ENCODE assay signal across 8 cellular contexts in genomic region chr10:101783736-101784118, GRCh38. TPM values are rescaled to one million over a fixed set of nuclear protein-coding genes. Genes with fewer than 3 reads are reported as not detected.
DNase-seq lines count a peak whose midpoint lies in the region; ATAC-seq and TF ChIP-seq lines count a peak whose summit lies in the region.

No MANE protein-coding gene starts in this region.

- peaks cover 0 to 16% (median 11%) of the 10 kb centered on the region in 7 donors for H3K27me3 ChIP-seq in spleen (replicated peaks in 1 of 7)

- H3K27ac ChIP-seq in spleen: peak overlapping the region; percentile 37 to 81 (median 50)

- H3K36me3 ChIP-seq in spleen: peaks cover 0 to 51% (median 38%) of the 10 kb centered on the region in 6 donors

- WGBS in spleen, 5 donors: 65 to 70% (median 67%) methylated on average over 10 of the region's 10 CpGs

- TF ChIP-seq CTCF in fibroblast of pulmonary artery (IDR thresholded peaks at IDR 0.05; ENCODE audit: low read length, missing control alignments): no peak
- TF ChIP-seq CTCF in spleen (IDR thresholded peaks at IDR 0.05 in 8 of 11, conservative IDR thresholded peaks at IDR 0.05 in 3 of 11): no peak

- H3K4me3 ChIP-seq in fibroblast of pulmonary artery (replicated peaks; ENCODE audit: low read depth, low read length) (peak overlapping the region; percentile 82), spleen (peak overlapping the region; percentile 30 to 88 (median 64))

- H3K4me1 ChIP-seq in spleen: peaks cover 14 to 75% (median 62%) of the 10 kb centered on the region in 6 donors

- no peak for TF ChIP-seq POLR2A in spleen (IDR thresholded peaks at IDR 0.05)

- DNase-seq in DMS53 (lab: John Stamatoyannopoulos, UW) (peak; percentile 53), DMS53 treated with DMSO at 0.1 percent for 48 hours (lab: John Stamatoyannopoulos, UW; ENCODE audit: unreplicated experiment) (no peak), fibroblast of pulmonary artery (ENCODE audit: low read depth) (peak; percentile 21), spleen (no peak), midbrain (lab: John Stamatoyannopoulos, UW) (no peak), medulla oblongata (ENCODE audit: extremely low spot score) (no peak)

- no peaks in the 10 kb centered on the region for H3K9me3 ChIP-seq in spleen

- peak; percentile 25 for ATAC-seq in SK-N-SH treated with all-trans-retinoic acid at 6 μM for 48 hours
- ATAC-seq in HG02759 (IDR thresholded peaks at IDR 0.05; ENCODE audit: unreplicated experiment): no peak

- intact Hi-C loops in spleen (cut with DNase I; ENCODE audit: low total_unique reads): loop anchor here (5.0 to 10.0 kb wide), 2 partner anchors 179 to 571 kb away; no protein-coding TSS in a partner anchor

TF ChIP-seq in SK-N-SH treated with all-trans-retinoic acid at 6 μM for 48 hours, 23 proteins besides CTCF, POLR2A, EP300 and RAD21:
- no peak for TF ChIP-seq PPARA (CRISPR knock-in tag; IDR thresholded peaks at IDR 0.05; ENCODE audit: borderline replicate concordance)
- TF ChIP-seq GLIS3 (CRISPR knock-in tag; IDR thresholded peaks at IDR 0.05): 0 out of 2 replicates have a peak, but pooled peaks have one; percentile 47
- TF ChIP-seq ZNF70 (CRISPR knock-in tag; IDR thresholded peaks at IDR 0.05): no peak
- TF ChIP-seq ISL1 (CRISPR knock-in tag; IDR thresholded peaks at IDR 0.05): no peak
- no peak for TF ChIP-seq OSR1 (CRISPR knock-in tag; IDR thresholded peaks at IDR 0.05)
- TF ChIP-seq PATZ1 (CRISPR knock-in tag; IDR thresholded peaks at IDR 0.05; ENCODE audit: borderline replicate concordance): no peak

RNA-seq across cellular contexts. Expression of gene NPM3, which starts 0.5 kb away (rescaled TPM):
- total RNA-seq in spleen: 10 to 100 TPM; 16.8 to 46.9 (median 24.6) TPM
- 10 to 100 TPM; 33.5 to 54.6 (median 44.2) TPM for polyA plus RNA-seq in spleen

RNA-seq across cellular contexts. Expression of gene FGF8, which starts 7.8 kb away (rescaled TPM):
- not detected for total RNA-seq in spleen
- polyA plus RNA-seq in spleen: under 1 TPM in 2 of 3 donors, not detected in 1; 0.11 TPM

RNA-seq across cellular contexts. Expression of gene OGA, which starts 34.5 kb away (rescaled TPM):
- 100 to 1,000 TPM; 143 to 234 (median 172) TPM for total RNA-seq in spleen
- 10 to 100 TPM; 65.7 to 87.0 (median 68.3) TPM for polyA plus RNA-seq in spleen

RNA-seq across cellular contexts. Expression of gene KCNIP2, which starts 59.9 kb away (rescaled TPM):
- 1 to 10 TPM; 4.2 to 8.6 (median 6.5) TPM for total RNA-seq in spleen
- polyA plus RNA-seq in spleen: 1 to 10 TPM in 2 of 3 donors, under 1 TPM in 1; 1.00 to 1.7 (median 1.3) TPM

Comparison
In these comparisons a context has a peak if more than half of its experiments do, and no peak if none do; other contexts are left out.
1. DNase-seq: peak in DMS53 (single experiment) and fibroblast of pulmonary artery (single experiment); none in DMS53 treated with DMSO at 0.1 percent for 48 hours (single experiment), spleen (single experiment), midbrain (single experiment) and medulla oblongata (single experiment).